ENCODE assay signal across 10 cellular contexts in genomic region chr14:68146812-68147211, GRCh38.
DNase-seq lines count a peak whose midpoint lies in the region; ATAC-seq and TF ChIP-seq lines count a peak whose summit lies in the region.
"Had no signal": no experiment of that assay in that cellular context is flagged by ENCODE, and none has a peak within 500 bp of the region (broad histone marks: within the 10 kb centered on the region; RNA-seq: fewer than 3 reads in every experiment).

No MANE protein-coding gene starts in this region.

- H3K79me2 ChIP-seq in Karpas-422 (ENCODE audit: low read length) = no peaks in the 10 kb centered on the region

- no peak overlapping the region for H3K27ac ChIP-seq in lung (ENCODE audit: low read depth in 1 of 2, low read length in 1 of 2)
- H3K27ac ChIP-seq in uterus = peak overlapping the region; percentile 92 to 96
- no peak overlapping the region for H3K27ac ChIP-seq in Karpas-422 (ENCODE audit: low read length)

- DNase-seq in NCI-H2196 (lab: John Stamatoyannopoulos, UW; ENCODE audit: unreplicated experiment) = peak; percentile 40
- no peak for DNase-seq in NCI-H2196 treated with DMSO at 0.1 percent for 48 hours (lab: John Stamatoyannopoulos, UW; ENCODE audit: unreplicated experiment)
- peak; percentile 53 for DNase-seq in brain pericyte (ENCODE audit: low read depth, low spot score)
- DNase-seq in lung (ENCODE audit: low spot score) = peak; percentile 70
- DNase-seq in uterus = no peak
- no peak for DNase-seq in Karpas-422
- no peak for DNase-seq in GDM1 (lab: John Stamatoyannopoulos, UW)
- DNase-seq: left colon, NCI-H1105 treated with DMSO at 0.1 percent for 48 hours had no signal

- no peak overlapping the region for H3K4me2 ChIP-seq in Karpas-422 (ENCODE audit: low read depth, low read length, poor library complexity, severe bottlenecking)

- TF ChIP-seq CTCF in lung (IDR thresholded peaks at IDR 0.05; ENCODE audit: control extremely low read depth, extremely low read depth) (no peak), uterus (IDR thresholded peaks at IDR 0.05) (no peak)

- ATAC-seq in lung (ENCODE audit: insufficient read depth, low FRiP score) (peak; percentile 34), GM21737 (IDR thresholded peaks at IDR 0.05; ENCODE audit: unreplicated experiment) (no peak)
- ATAC-seq: left colon had no signal

- H3K4me1 ChIP-seq in lung (ENCODE audit: control insufficient read depth in 2 of 2, insufficient read depth in 2 of 2, low read length in 2 of 2) (peaks cover 8 to 9% of the 10 kb centered on the region in 2 donors), uterus (peaks cover 15 to 20% of the 10 kb centered on the region in 2 donors), Karpas-422 (ENCODE audit: low read length) (no peaks in the 10 kb centered on the region)

- H3K4me3 ChIP-seq in lung (no peak overlapping the region), uterus (no peak overlapping the region), Karpas-422 (ENCODE audit: low read length) (no peak overlapping the region)

- no peak for TF ChIP-seq POLR2A in uterus (IDR thresholded peaks at IDR 0.05)

- no peaks in the 10 kb centered on the region for H3K27me3 ChIP-seq in lung (ENCODE audit: control insufficient read depth, insufficient read depth)
- H3K27me3 ChIP-seq in uterus = no peaks in the 10 kb centered on the region
- H3K27me3 ChIP-seq in Karpas-422 (ENCODE audit: low read length) = no peaks in the 10 kb centered on the region

- intact Hi-C loops in uterus (cut with DNase I; ENCODE audit: low total_unique reads) = no loop called here

- no peaks in the 10 kb centered on the region for H3K9me3 ChIP-seq in lung (ENCODE audit: control insufficient read depth in 2 of 2, insufficient read depth in 1 of 2, low read length in 1 of 2)
- peaks cover 0 to 5% of the 10 kb centered on the region in 2 donors for H3K9me3 ChIP-seq in uterus
- H3K9me3 ChIP-seq in Karpas-422 (ENCODE audit: low read length) = no peaks in the 10 kb centered on the region

- no peaks in the 10 kb centered on the region for H3K36me3 ChIP-seq in lung (ENCODE audit: control insufficient read depth in 2 of 2, insufficient read depth in 2 of 2, low read length in 2 of 2)
- no peaks in the 10 kb centered on the region for H3K36me3 ChIP-seq in uterus
- H3K36me3 ChIP-seq in Karpas-422 (ENCODE audit: insufficient read depth, low read length) = no peaks in the 10 kb centered on the region

- WGBS in lung, 2 donors = 63 to 75% methylated on average over 3 of the region's 3 CpGs

- H4K20me1 ChIP-seq in Karpas-422 (ENCODE audit: insufficient read depth, low read depth, low read length) = peaks cover 17% of the 10 kb centered on the region

- H3K9me2 ChIP-seq in Karpas-422 (replicated peaks; ENCODE audit: insufficient read depth, low read length) = no peaks in the 10 kb centered on the region

- H2AFZ ChIP-seq in Karpas-422 (ENCODE audit: low read length) = no peak overlapping the region

- no peak overlapping the region for H3K9ac ChIP-seq in Karpas-422 (ENCODE audit: low read length)

Comparison
In these comparisons a context has a peak if more than half of its experiments do, and no peak if none do; other contexts are left out.
1. DNase-seq: peak in NCI-H2196 (single experiment), brain pericyte (single experiment) and lung (single experiment); none in NCI-H2196 treated with DMSO at 0.1 percent for 48 hours (single experiment), uterus (0 of 2), Karpas-422 (single experiment) and GDM1 (single experiment).
2. H3K27ac ChIP-seq: peak in uterus (2 of 2); none in lung (0 of 2) and Karpas-422 (single experiment).